Comparison of ENCODE assay signal across 26 cellular contexts in the genomic region with DNA sequence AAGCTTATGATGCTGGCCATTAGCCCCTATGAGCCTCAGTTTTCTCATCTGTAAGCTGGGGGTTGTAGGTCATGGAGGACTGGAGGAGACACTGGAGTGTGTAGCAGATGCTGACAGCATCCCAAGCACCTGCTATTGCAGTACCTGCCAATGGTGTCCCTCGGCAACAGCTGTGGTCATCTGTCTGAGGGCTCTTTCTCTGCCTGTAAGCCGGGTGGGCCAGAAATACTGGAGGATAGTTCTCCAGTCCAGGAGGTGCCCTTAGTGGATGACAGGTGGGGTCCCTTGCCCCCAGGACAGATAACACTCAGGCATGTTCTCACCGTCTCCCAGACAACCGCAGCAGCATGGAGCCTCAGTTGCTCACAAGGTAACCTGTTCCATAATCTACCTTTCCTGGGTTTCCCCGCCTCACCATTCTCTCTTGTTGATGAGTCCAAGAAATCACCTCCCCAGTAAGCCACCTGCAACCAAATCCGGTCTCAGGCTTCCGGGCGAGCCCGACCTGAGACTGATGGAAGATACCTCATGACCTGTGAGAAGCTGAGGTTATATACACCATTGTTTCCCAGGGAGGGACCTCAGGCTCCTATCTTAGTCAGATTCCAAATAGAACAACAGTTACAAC.
"Had no signal": no experiment of that assay in that cellular context is flagged by ENCODE, and none has a peak within 500 bp of the region (broad histone marks: within the 10 kb centered on the region; RNA-seq: fewer than 3 reads in every experiment).

No MANE protein-coding gene starts in this region.

- H3K36me3 Mint-ChIP-seq: brain; natural killer cell treated with Interleukin-12 subunit alpha and Interleukin-12 subunit beta and Interleukin-15 and Interleukin-18, amount 100 ng/mL, for 72 hours; type B pancreatic cell had no signal

- DNase-seq: activated CD4-positive, alpha-beta T cell treated with anti-CD3 and anti-CD28 coated beads for 4 hours; activated CD4-positive, alpha-beta T cell treated with anti-CD3 and anti-CD28 coated beads, Interleukin-2, amount 50 U/mL, for 48 hours; activated CD4-positive, CD25-positive, alpha-beta regulatory T cell; activated CD8-positive, alpha-beta memory T cell treated with anti-CD3 and anti-CD28 coated beads for 24 hours; activated naive CD4-positive, alpha-beta T cell treated with anti-CD3 and anti-CD28 coated beads for 36 hours; activated naive CD8-positive, alpha-beta T cell treated with anti-CD3 and anti-CD28 coated beads, Interleukin-2, amount 10 ng/mL, durations not matched to agents 7 days and 5 days; activated T-cell treated with anti-CD3 and anti-CD28 coated beads, Interleukin-2, amount 50 U/mL, for 48 hours; foreskin fibroblast; head of caudate nucleus; hippocampal formation; kidney glomerular epithelial cell; lower lobe of right lung; mesenchymal stem cell; ovary; right lobe of liver; stimulated activated CD4-positive, alpha-beta T cell treated with anti-CD3 and anti-CD28 coated beads, Interleukin-2, amount 100 ng/mL, for 48 hours; substantia nigra; T-helper 1 cell had no signal

- H3K27ac Mint-ChIP-seq: activated naive CD4-positive, alpha-beta T cell treated with anti-CD3 and anti-CD28 coated beads for 36 hours; activated naive CD8-positive, alpha-beta T cell treated with anti-CD3 and anti-CD28 coated beads, Interleukin-2, amount 10 ng/mL, durations not matched to agents 7 days and 5 days; activated T-helper 2 cell treated with anti-CD3 and anti-CD28 coated beads, Interferon-gamma antibody, Interleukin-2, Interleukin-4, amounts not matched to agents 10 μg/mL and 5 μg/mL and 100 μg/mL, durations not matched to agents 14 hours and 24 hours and 36 hours; brain; natural killer cell treated with Interleukin-12 subunit alpha and Interleukin-12 subunit beta and Interleukin-15 and Interleukin-18, amount 100 ng/mL, for 72 hours; progenitor cell of endocrine pancreas; stimulated activated naive CD8-positive, alpha-beta T cell treated with anti-CD3 and anti-CD28 coated beads, Interleukin-15, Interleukin-2, amounts not matched to agents 100 ng/mL and 50 ng/mL, for 24 hours; T-helper 2 cell treated with Interferon-gamma antibody and Interleukin-4, amounts not matched to agents 5 μg/mL and 100 μg/mL, for 36 hours; type B pancreatic cell had no signal

- H3K4me1 Mint-ChIP-seq: brain had no signal

- H3K4me3 Mint-ChIP-seq: activated naive CD4-positive, alpha-beta T cell treated with anti-CD3 and anti-CD28 coated beads for 36 hours; activated naive CD8-positive, alpha-beta T cell treated with anti-CD3 and anti-CD28 coated beads, Interleukin-2, amount 10 ng/mL, durations not matched to agents 7 days and 5 days; brain; natural killer cell treated with Interleukin-12 subunit alpha and Interleukin-12 subunit beta and Interleukin-15 and Interleukin-18, amount 100 ng/mL, for 72 hours; stimulated activated naive CD8-positive, alpha-beta T cell treated with anti-CD3 and anti-CD28 coated beads, Interleukin-15, Interleukin-2, amounts not matched to agents 100 ng/mL and 50 ng/mL, for 24 hours; T-helper 2 cell treated with Interferon-gamma antibody and Interleukin-4, amounts not matched to agents 5 μg/mL and 100 μg/mL, for 36 hours; type B pancreatic cell had no signal

- H3K27me3 Mint-ChIP-seq: activated naive CD8-positive, alpha-beta T cell treated with anti-CD3 and anti-CD28 coated beads, Interleukin-2, amount 10 ng/mL, durations not matched to agents 7 days and 5 days; natural killer cell treated with Interleukin-12 subunit alpha and Interleukin-12 subunit beta and Interleukin-15 and Interleukin-18, amount 100 ng/mL, for 72 hours; stimulated activated naive CD8-positive, alpha-beta T cell treated with anti-CD3 and anti-CD28 coated beads, Interleukin-15, Interleukin-2, amounts not matched to agents 100 ng/mL and 50 ng/mL, for 24 hours had no signal

- H3K9me3 Mint-ChIP-seq: activated naive CD4-positive, alpha-beta T cell treated with anti-CD3 and anti-CD28 coated beads for 36 hours; activated T-helper 2 cell treated with anti-CD3 and anti-CD28 coated beads, Interferon-gamma antibody, Interleukin-2, Interleukin-4, amounts not matched to agents 10 μg/mL and 5 μg/mL and 100 μg/mL, durations not matched to agents 14 hours and 24 hours and 36 hours; natural killer cell treated with Interleukin-12 subunit alpha and Interleukin-12 subunit beta and Interleukin-15 and Interleukin-18, amount 100 ng/mL, for 72 hours; stimulated activated naive CD8-positive, alpha-beta T cell treated with anti-CD3 and anti-CD28 coated beads, Interleukin-15, Interleukin-2, amounts not matched to agents 100 ng/mL and 50 ng/mL, for 24 hours; T-helper 2 cell treated with Interferon-gamma antibody and Interleukin-4, amounts not matched to agents 5 μg/mL and 100 μg/mL, for 36 hours; type B pancreatic cell had no signal

- ATAC-seq: left lobe of liver; lower lobe of right lung; natural killer cell treated with Interleukin-12 subunit alpha and Interleukin-12 subunit beta and Interleukin-15 and Interleukin-18, amount 100 ng/mL, for 72 hours; right lobe of liver had no signal
